8 cellular contexts compared by ENCODE assay signal in the genomic region with DNA sequence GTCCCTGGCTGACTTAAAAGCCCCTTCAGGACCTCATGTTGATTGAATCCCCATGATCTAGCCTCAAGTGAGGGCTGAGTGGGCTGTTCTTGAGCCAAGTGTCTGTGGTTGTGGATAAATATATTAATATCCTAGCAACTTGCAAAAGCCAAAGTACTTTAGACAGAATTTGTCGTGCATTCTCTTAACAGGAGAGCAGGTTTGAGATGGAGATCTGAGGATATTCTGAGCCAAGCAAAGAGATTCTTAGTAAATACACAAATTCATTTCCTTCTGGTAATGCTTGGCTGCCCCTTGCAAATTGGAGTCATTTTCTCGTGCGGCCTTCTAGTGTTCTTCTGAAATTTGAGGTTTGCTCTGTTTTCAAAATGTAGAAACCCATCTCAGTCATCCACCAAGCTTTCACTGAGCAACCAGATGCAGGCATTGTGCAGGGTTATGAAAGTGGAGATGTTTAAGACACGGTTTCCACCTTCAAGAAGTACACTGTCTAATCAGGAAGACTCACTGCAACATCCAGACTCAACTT.
DNase-seq lines count a peak whose midpoint lies in the region; ATAC-seq and TF ChIP-seq lines count a peak whose summit lies in the region.

No MANE protein-coding gene starts in this region.

- H3K36me3 ChIP-seq in fibroblast of lung (ENCODE audit: control insufficient read depth, insufficient read depth, low read length) = no peaks in the 10 kb centered on the region

- H3K4me3 ChIP-seq in fibroblast of lung (replicated peaks in 1 of 4; ENCODE audit: control extremely low read depth in 1 of 4, insufficient read depth in 1 of 4, low read depth in 3 of 4, low read length in 4 of 4) = no peak overlapping the region

- no peaks in the 10 kb centered on the region for H3K27me3 ChIP-seq in fibroblast of lung (ENCODE audit: control insufficient read depth, insufficient read depth, low read length)

- no peaks in the 10 kb centered on the region for H4K20me1 ChIP-seq in fibroblast of lung (ENCODE audit: control insufficient read depth, extremely low read depth, insufficient read depth, low read length)

- peaks cover 14% of the 10 kb centered on the region for H3K4me1 ChIP-seq in fibroblast of lung (ENCODE audit: control insufficient read depth, extremely low read depth, insufficient read depth, low read length)

- TF ChIP-seq CTCF in fibroblast of lung (conservative IDR thresholded peaks at IDR 0.05 in 1 of 2, IDR thresholded peaks at IDR 0.05 in 1 of 2; ENCODE audit: low read depth in 1 of 2, low read length in 2 of 2) = no peak

- no peak overlapping the region for H3K9ac ChIP-seq in fibroblast of lung (ENCODE audit: insufficient read depth, low read length)

- H2AFZ ChIP-seq in fibroblast of lung (ENCODE audit: low read length) = no peak overlapping the region

- H3K9me3 ChIP-seq in fibroblast of lung (ENCODE audit: control insufficient read depth, insufficient read depth, low read depth, low read length) = no peaks in the 10 kb centered on the region

- DNase-seq in DMS79 (lab: John Stamatoyannopoulos, UW) = peak; percentile 82
- peak; percentile 46 to 83 for DNase-seq in fibroblast of lung (ENCODE audit: low read depth in 2 of 2)
- no peak for DNase-seq in SIG-M5 (lab: John Stamatoyannopoulos, UW)
- DNase-seq in left cardiac atrium = no peak
- no peak for DNase-seq in amniotic stem cell (lab: John Stamatoyannopoulos, UW)
- DNase-seq in activated effector memory CD4-positive, alpha-beta T cell treated with anti-CD3 and anti-CD28 coated beads, Interleukin-2, amount 50 U/mL, for 16 hours = no peak

- intact Hi-C loops in left cardiac atrium (cut with DNase I) = no loop called here

- no peaks in the 10 kb centered on the region for H3K79me2 ChIP-seq in fibroblast of lung (ENCODE audit: control insufficient read depth, insufficient read depth, low read length)

- H3K27ac ChIP-seq in fibroblast of lung (ENCODE audit: insufficient read depth, low read length) = peak overlapping the region; percentile 83

- ATAC-seq in GM19395 (IDR thresholded peaks at IDR 0.05; ENCODE audit: unreplicated experiment) = peak; percentile 94
- peak; percentile 89 for ATAC-seq in HG03159 (IDR thresholded peaks at IDR 0.05; ENCODE audit: unreplicated experiment)
- no peak for ATAC-seq in left cardiac atrium

- peak overlapping the region; percentile 52 for H3K4me2 ChIP-seq in fibroblast of lung (ENCODE audit: extremely low read depth, insufficient read depth, low read length)

Comparison
In these comparisons a context has a peak if more than half of its experiments do, and no peak if none do; other contexts are left out.
1. DNase-seq: peak in DMS79 (single experiment) and fibroblast of lung (2 of 2); none in SIG-M5 (single experiment), left cardiac atrium (single experiment), amniotic stem cell (single experiment) and activated effector memory CD4-positive, alpha-beta T cell treated with anti-CD3 and anti-CD28 coated beads, Interleukin-2, amount 50 U/mL, for 16 hours (single experiment).
2. ATAC-seq: peak in GM19395 (single experiment) and HG03159 (single experiment); none in left cardiac atrium (0 of 2).